Comparison of ENCODE assay signal across 17 cellular contexts in the genomic region with DNA sequence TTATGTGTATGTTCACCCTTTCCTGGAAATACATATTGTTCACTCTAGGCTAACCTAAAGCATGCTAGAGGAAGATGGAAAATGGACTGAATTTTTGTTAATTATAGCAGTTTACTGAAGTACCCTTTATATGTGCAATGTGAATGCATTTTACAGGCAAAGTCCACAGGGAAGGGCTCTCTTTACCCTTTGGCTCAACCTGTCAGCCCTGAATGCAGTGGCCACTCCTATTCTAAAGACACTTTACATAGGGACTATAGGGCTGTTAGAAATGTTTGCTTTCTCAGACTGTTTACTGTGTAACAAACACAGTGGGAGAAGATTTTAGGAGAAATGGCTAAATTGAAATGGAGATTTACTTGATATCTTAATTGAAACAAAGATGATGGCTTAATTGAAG.
"Had no signal": no experiment of that assay in that cellular context is flagged by ENCODE, and none has a peak within 500 bp of the region (broad histone marks: within the 10 kb centered on the region; RNA-seq: fewer than 3 reads in every experiment).

No MANE protein-coding gene starts in this region.

- H3K4me1 ChIP-seq: SJSA1 had no signal

- H3K9me3 ChIP-seq: SJSA1 had no signal

- H3K4me3 ChIP-seq: SJSA1, SK-N-MC had no signal

- H3K27ac ChIP-seq: SJSA1, SK-N-MC had no signal

- H3K27me3 ChIP-seq: SJSA1 had no signal

- DNase-seq: KBM-7, MV-4-11, NCI-H1048, NCI-H1105, NCI-H1436 treated with DMSO at 0.1 percent for 48 hours, NCI-H1694, NCI-H187 treated with DMSO at 0.1 percent for 48 hours, NCI-H2029 treated with DMSO at 0.1 percent for 48 hours, NCI-H2227 treated with DMSO at 0.1 percent for 48 hours, NCI-H524, NCI-H526 treated with DMSO at 0.1 percent for 48 hours, NCI-H82, Right ventricle myocardium superior, RPMI8226, SIG-M5 had no signal

- H3K36me3 ChIP-seq: SJSA1 had no signal
